Comparison of ENCODE assay signal across 9 cellular contexts in the genomic region with DNA sequence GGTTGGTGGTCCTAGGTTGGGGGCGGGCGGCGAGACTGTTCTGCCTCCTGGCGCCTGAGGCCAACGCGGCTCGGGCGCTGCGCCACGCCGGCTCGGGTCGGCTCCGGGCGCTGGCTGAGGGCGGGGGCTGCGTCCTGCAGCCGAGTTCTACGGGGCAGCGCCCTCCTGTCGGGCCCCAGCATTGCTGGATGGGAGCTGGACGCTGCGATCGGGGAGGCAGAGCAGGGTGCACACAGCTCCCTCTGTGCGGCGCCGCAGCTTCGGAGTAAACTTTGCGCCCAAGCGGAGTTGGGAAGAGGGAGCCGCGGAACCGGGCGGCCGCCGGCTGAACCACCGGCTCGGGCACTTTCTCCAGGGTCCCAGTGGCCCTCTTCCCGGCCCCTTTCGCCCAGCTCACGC. TPM values are rescaled to one million over a fixed set of nuclear protein-coding genes. Genes with fewer than 3 reads are reported as not detected.
DNase-seq lines count a peak whose midpoint lies in the region; ATAC-seq and TF ChIP-seq lines count a peak whose summit lies in the region.
"Had no signal": no experiment of that assay in that cellular context is flagged by ENCODE, and none has a peak within 500 bp of the region (broad histone marks: within the 10 kb centered on the region; RNA-seq: fewer than 3 reads in every experiment).

No MANE protein-coding gene starts in this region.

- peak overlapping the region; percentile 82 for H3K4me3 ChIP-seq in GM23338
- H3K4me3 ChIP-seq in iPS-15b (ENCODE audit: low read depth, low read length): peak overlapping the region; percentile 74

- peak; percentile 13 for ATAC-seq in GM23338
- no peak for ATAC-seq in activated B cell treated with CpG ODN at 0.5 μM for 24 hours (ENCODE audit: low read depth)
- ATAC-seq in stimulated activated effector memory CD8-positive, alpha-beta T cell treated with anti-CD3 and anti-CD28 coated beads, Interleukin-12 subunit alpha, Interleukin-12 subunit beta, amount 100 ng/mL, for 72 hours: no peak
- ATAC-seq in GM19463 (IDR thresholded peaks at IDR 0.05; ENCODE audit: unreplicated experiment): no peak

- peaks cover 28% of the 10 kb centered on the region for H4K20me1 ChIP-seq in GM23338 (replicated peaks; ENCODE audit: insufficient read depth)

- TF ChIP-seq CTCF in GM23338 (conservative IDR thresholded peaks at IDR 0.05; ENCODE audit: low read depth in 2 of 2) (0 out of 4 replicates have a peak, but pooled peaks of 1 of the 2 experiments have one; percentile 1), activated B cell treated with CpG ODN at 0.5 μM for 24 hours (IDR thresholded peaks at IDR 0.05) (no peak)

- peak overlapping the region; percentile 98 for H3K4me2 ChIP-seq in GM23338

- intact Hi-C loops in activated B cell treated with CpG ODN at 0.5 μM for 24 hours (cut with micrococcal nuclease): loop anchor here (10.0 kb wide), 1 partner anchor 195 kb away; no protein-coding TSS in a partner anchor
- intact Hi-C loops in activated naive CD4-positive, alpha-beta T cell treated with anti-CD3 and anti-CD28 coated beads for 36 hours (cut with micrococcal nuclease): no loop called here

- CTCF ChIA-PET in activated B cell treated with CpG ODN at 0.5 μM for 24 hours (lab: Charles Lee): no interaction called here
- CTCF ChIA-PET in activated naive CD4-positive, alpha-beta T cell treated with anti-CD3 and anti-CD28 coated beads for 36 hours (lab: Charles Lee): no interaction called here

- H3K27ac ChIP-seq in GM23338 (ENCODE audit: low read depth): no peak overlapping the region

- H3K4me1 Mint-ChIP-seq in GM23338 (peaks cover 60% of the 10 kb centered on the region), activated B cell treated with CpG ODN at 0.5 μM for 24 hours (peaks cover 47% of the 10 kb centered on the region)
- peaks cover 36% of the 10 kb centered on the region for H3K4me1 Mint-ChIP-seq in stimulated activated effector memory CD8-positive, alpha-beta T cell treated with anti-CD3 and anti-CD28 coated beads, Interleukin-12 subunit alpha, Interleukin-12 subunit beta, amount 100 ng/mL, for 72 hours
- H3K4me1 Mint-ChIP-seq in activated naive CD4-positive, alpha-beta T cell treated with anti-CD3 and anti-CD28 coated beads for 36 hours (ENCODE audit: low read depth): peaks cover 27% of the 10 kb centered on the region

- no peaks in the 10 kb centered on the region for H3K9me3 ChIP-seq in iPS-15b (ENCODE audit: control insufficient read depth, insufficient read depth, low read length)

- H3K79me2 ChIP-seq in GM23338 (replicated peaks; ENCODE audit: insufficient read depth): no peaks in the 10 kb centered on the region

- H3K9ac ChIP-seq in iPS-15b (ENCODE audit: low read depth, low read length): no peak overlapping the region

- H3K36me3 ChIP-seq in GM23338 (ENCODE audit: insufficient read depth) (no peaks in the 10 kb centered on the region), iPS-15b (ENCODE audit: control insufficient read depth, insufficient read depth, low read length) (no peaks in the 10 kb centered on the region)

- H3K27me3 Mint-ChIP-seq in GM23338 (ENCODE audit: insufficient read depth, low read depth, poor library complexity) (peaks cover 97% of the 10 kb centered on the region), activated B cell treated with CpG ODN at 0.5 μM for 24 hours (peaks cover 70% of the 10 kb centered on the region)
- peaks cover 71% of the 10 kb centered on the region for H3K27me3 Mint-ChIP-seq in activated naive CD4-positive, alpha-beta T cell treated with anti-CD3 and anti-CD28 coated beads for 36 hours (ENCODE audit: low read depth)

- no peaks in the 10 kb centered on the region for H3K9me2 ChIP-seq in GM23338 (ENCODE audit: insufficient read depth)

- POLR2A ChIA-PET in activated B cell treated with CpG ODN at 0.5 μM for 24 hours (lab: Charles Lee): interaction anchor here (0.6 kb wide), 1 partner anchor 213 kb away, joined by 5 read pairs; no protein-coding TSS in a partner anchor

- peak overlapping the region; percentile 91 for H2AFZ ChIP-seq in GM23338

- H3K27me3 ChIP-seq in GM23338 (ENCODE audit: insufficient read depth): peaks cover 100% of the 10 kb centered on the region
- peaks cover 94% of the 10 kb centered on the region for H3K27me3 ChIP-seq in iPS-15b (ENCODE audit: control insufficient read depth, insufficient read depth, low read length)

- H3F3A ChIP-seq in GM23338 (replicated peaks; ENCODE audit: low read depth): peaks cover 18% of the 10 kb centered on the region

- H3K4me1 ChIP-seq in GM23338 (ENCODE audit: insufficient read depth): peaks cover 53% of the 10 kb centered on the region
- H3K4me1 ChIP-seq in iPS-15b (ENCODE audit: control insufficient read depth, insufficient read depth, low read length): peaks cover 14% of the 10 kb centered on the region

- H3K4me3 Mint-ChIP-seq in GM23338 (peak overlapping the region; percentile 78), activated B cell treated with CpG ODN at 0.5 μM for 24 hours (peak overlapping the region; percentile 78)
- peak overlapping the region; percentile 47 for H3K4me3 Mint-ChIP-seq in stimulated activated effector memory CD8-positive, alpha-beta T cell treated with anti-CD3 and anti-CD28 coated beads, Interleukin-12 subunit alpha, Interleukin-12 subunit beta, amount 100 ng/mL, for 72 hours
- no peak overlapping the region for H3K4me3 Mint-ChIP-seq in activated naive CD4-positive, alpha-beta T cell treated with anti-CD3 and anti-CD28 coated beads for 36 hours

- H3K27ac Mint-ChIP-seq in GM23338 (no peak overlapping the region), activated B cell treated with CpG ODN at 0.5 μM for 24 hours (no peak overlapping the region)
- H3K27ac Mint-ChIP-seq in stimulated activated effector memory CD8-positive, alpha-beta T cell treated with anti-CD3 and anti-CD28 coated beads, Interleukin-12 subunit alpha, Interleukin-12 subunit beta, amount 100 ng/mL, for 72 hours: no peak overlapping the region
- no peak overlapping the region for H3K27ac Mint-ChIP-seq in activated naive CD4-positive, alpha-beta T cell treated with anti-CD3 and anti-CD28 coated beads for 36 hours

- H3K36me3 Mint-ChIP-seq in GM23338 (ENCODE audit: low read depth) (no peaks in the 10 kb centered on the region; the same call in 1 of the 3 replicates), activated B cell treated with CpG ODN at 0.5 μM for 24 hours (ENCODE audit: low read depth) (no peaks in the 10 kb centered on the region)
- H3K36me3 Mint-ChIP-seq in stimulated activated effector memory CD8-positive, alpha-beta T cell treated with anti-CD3 and anti-CD28 coated beads, Interleukin-12 subunit alpha, Interleukin-12 subunit beta, amount 100 ng/mL, for 72 hours: no peaks in the 10 kb centered on the region
- H3K36me3 Mint-ChIP-seq in activated naive CD4-positive, alpha-beta T cell treated with anti-CD3 and anti-CD28 coated beads for 36 hours (ENCODE audit: low read depth): no peaks in the 10 kb centered on the region

- H3K9me3 Mint-ChIP-seq in GM23338 (peaks cover 10% of the 10 kb centered on the region; the same call in 2 of the 3 replicates), activated B cell treated with CpG ODN at 0.5 μM for 24 hours (no peaks in the 10 kb centered on the region)
- no peaks in the 10 kb centered on the region for H3K9me3 Mint-ChIP-seq in stimulated activated effector memory CD8-positive, alpha-beta T cell treated with anti-CD3 and anti-CD28 coated beads, Interleukin-12 subunit alpha, Interleukin-12 subunit beta, amount 100 ng/mL, for 72 hours
- no peaks in the 10 kb centered on the region for H3K9me3 Mint-ChIP-seq in activated naive CD4-positive, alpha-beta T cell treated with anti-CD3 and anti-CD28 coated beads for 36 hours

- peak; percentile 73 for DNase-seq in GM23338 (ENCODE audit: low spot score)
- DNase-seq in activated B cell treated with CpG ODN at 0.5 μM for 24 hours: no peak
- DNase-seq in stimulated activated effector memory CD8-positive, alpha-beta T cell treated with anti-CD3 and anti-CD28 coated beads, Interleukin-12 subunit alpha, Interleukin-12 subunit beta, amount 100 ng/mL, for 72 hours (ENCODE audit: low spot score in 2 of 2): no peak
- DNase-seq in activated naive CD4-positive, alpha-beta T cell treated with anti-CD3 and anti-CD28 coated beads for 36 hours: no peak
- no peak for DNase-seq in NCI-H1436 treated with DMSO at 0.1 percent for 48 hours (lab: John Stamatoyannopoulos, UW)
- no peak for DNase-seq in stimulated activated CD4-positive, alpha-beta T cell treated with anti-CD3 and anti-CD28 coated beads, Interleukin-4, amount 100 ng/mL, for 24 hours

TF ChIP-seq in GM23338, 12 proteins besides CTCF, POLR2A, EP300 and RAD21:
- TF ChIP-seq EZH2phosphoT487 (IDR thresholded peaks at IDR 0.05; ENCODE audit: unreplicated experiment): peak; percentile 42
- TF ChIP-seq, protein P1, sequence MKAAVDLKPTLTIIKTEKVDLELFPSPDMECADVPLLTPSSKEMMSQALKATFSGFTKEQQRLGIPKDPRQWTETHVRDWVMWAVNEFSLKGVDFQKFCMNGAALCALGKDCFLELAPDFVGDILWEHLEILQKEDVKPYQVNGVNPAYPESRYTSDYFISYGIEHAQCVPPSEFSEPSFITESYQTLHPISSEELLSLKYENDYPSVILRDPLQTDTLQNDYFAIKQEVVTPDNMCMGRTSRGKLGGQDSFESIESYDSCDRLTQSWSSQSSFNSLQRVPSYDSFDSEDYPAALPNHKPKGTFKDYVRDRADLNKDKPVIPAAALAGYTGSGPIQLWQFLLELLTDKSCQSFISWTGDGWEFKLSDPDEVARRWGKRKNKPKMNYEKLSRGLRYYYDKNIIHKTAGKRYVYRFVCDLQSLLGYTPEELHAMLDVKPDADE (IDR thresholded peaks at IDR 0.05): no peak
TF ChIP-seq in GM23338: peak in this region for 1.

RNA-seq across cellular contexts. Expression of a gene that starts 0.5 kb away (rescaled TPM):
- 0.12 and 0.14 TPM in 2 replicates for total RNA-seq in GM23338 (2014; rRNA removed; shearing (Covaris generic))
- 0.05 TPM in 2 replicates for polyA plus RNA-seq in GM23338 (2016; fragmentation: Nextera tagmentation; extraction: Ambion mirVana)
- total RNA-seq in activated B cell treated with CpG ODN at 0.5 μM for 24 hours: not detected in 2 replicates
- total RNA-seq in activated naive CD4-positive, alpha-beta T cell treated with anti-CD3 and anti-CD28 coated beads for 36 hours: not detected
- total RNA-seq: SK-MEL-5 had no signal

RNA-seq across cellular contexts. Expression of a gene that starts 53.0 kb away (rescaled TPM):
- total RNA-seq in GM23338 (2014; rRNA removed; shearing (Covaris generic)): 13.9 and 21.3 TPM in 2 replicates
- polyA plus RNA-seq in GM23338 (2016; fragmentation: Nextera tagmentation; extraction: Ambion mirVana): 19.9 and 21.0 TPM in 2 replicates
- total RNA-seq in activated B cell treated with CpG ODN at 0.5 μM for 24 hours: not detected in 2 replicates
- not detected for total RNA-seq in activated naive CD4-positive, alpha-beta T cell treated with anti-CD3 and anti-CD28 coated beads for 36 hours

Comparison
In these comparisons a context has a peak if more than half of its experiments do, and no peak if none do; other contexts are left out.
1. RNA of a gene that starts 53.0 kb away (total RNA-seq): 13.9 to 21.3 TPM in GM23338; not detected in activated B cell treated with CpG ODN at 0.5 μM for 24 hours and not detected in activated naive CD4-positive, alpha-beta T cell treated with anti-CD3 and anti-CD28 coated beads for 36 hours; every median in the first group is over 10 times any median in the second.